8 cellular contexts compared by ENCODE assay signal in the genomic region with DNA sequence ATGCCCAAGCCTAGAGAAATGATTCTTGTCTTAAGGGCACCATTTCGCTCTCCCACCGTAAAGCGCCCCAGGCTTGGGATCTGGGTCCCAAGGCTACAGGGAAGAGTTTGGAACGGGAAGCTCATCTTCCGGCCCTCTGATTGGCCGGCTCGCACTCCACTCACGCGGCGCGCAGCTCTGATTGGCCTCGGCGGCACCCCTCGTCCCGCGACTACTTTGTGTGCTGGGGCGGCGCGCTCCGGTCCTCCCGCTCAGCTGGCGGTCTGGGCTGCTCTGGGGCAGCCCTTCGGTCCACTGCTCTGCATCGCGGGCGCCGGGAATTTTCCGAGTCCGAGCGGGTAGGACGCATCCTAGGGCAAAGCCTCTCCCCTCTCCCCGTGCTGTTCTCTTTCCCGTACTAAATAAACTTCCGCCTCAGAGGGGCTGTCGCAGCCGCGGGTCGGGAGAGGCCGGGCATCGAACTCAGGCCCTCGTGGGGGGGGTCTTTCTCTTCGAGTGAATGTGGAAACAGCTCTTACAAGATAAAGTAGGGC. TPM values are rescaled to one million over a fixed set of nuclear protein-coding genes. Genes with fewer than 3 reads are reported as not detected.
DNase-seq lines count a peak whose midpoint lies in the region; FAIRE-seq and TF ChIP-seq lines count a peak whose summit lies in the region.

No MANE protein-coding gene starts in this region.

- H3K9me3 Mint-ChIP-seq in activated naive CD4-positive, alpha-beta T cell treated with anti-CD3 and anti-CD28 coated beads, Interleukin-2, amount 10 ng/mL, durations not matched to agents 7 days and 5 days = no peaks in the 10 kb centered on the region

- TF ChIP-seq EP300 in suprapubic skin (IDR thresholded peaks at IDR 0.05) = no peak

- in situ Hi-C loops in SK-MEL-5 (cut with HindIII; ENCODE audit: low pct_unique_long_range_greater_than_20kb, low sequenced_read_pairs) = no loop called here

- peak overlapping the region; percentile 77 for H3K4me3 ChIP-seq in suprapubic skin

- H3K4me1 ChIP-seq in ES-I3 (ENCODE audit: insufficient read depth, low read length) = peaks cover 3% of the 10 kb centered on the region; the same call in 1 of the 2 replicates
- peaks cover 13% of the 10 kb centered on the region for H3K4me1 ChIP-seq in suprapubic skin

- 0% methylated on average over 21 of the region's 42 CpGs for WGBS in suprapubic skin

- H3K27ac ChIP-seq in suprapubic skin = peak overlapping the region; percentile 94

- DNase-seq in H54 (ENCODE audit: insufficient read length, low spot score) (peak; percentile 74), M059J (ENCODE audit: low read depth) (peak; percentile 95), SK-MEL-5 (ENCODE audit: low read depth, low spot score) (peak; percentile 91), germinal center (ENCODE audit: low spot score) (peak; percentile 89), nucleus accumbens (lab: John Stamatoyannopoulos, UW) (peak; percentile 12 to 97 (median 91)), suprapubic skin (ENCODE audit: low spot score in 2 of 2) (peak; percentile 95 to 96)
- peak; percentile 86 for DNase-seq in activated naive CD4-positive, alpha-beta T cell treated with anti-CD3 and anti-CD28 coated beads, Interleukin-2, amount 10 ng/mL, durations not matched to agents 7 days and 5 days

- H3K4me3 Mint-ChIP-seq in activated naive CD4-positive, alpha-beta T cell treated with anti-CD3 and anti-CD28 coated beads, Interleukin-2, amount 10 ng/mL, durations not matched to agents 7 days and 5 days = peak overlapping the region; percentile 99

- no peaks in the 10 kb centered on the region for H3K27me3 ChIP-seq in suprapubic skin

- peak overlapping the region; percentile 97 for H3K27ac Mint-ChIP-seq in activated naive CD4-positive, alpha-beta T cell treated with anti-CD3 and anti-CD28 coated beads, Interleukin-2, amount 10 ng/mL, durations not matched to agents 7 days and 5 days

- H3K9me3 ChIP-seq in ES-I3 (ENCODE audit: control insufficient read depth, insufficient read depth, low read length) (no peaks in the 10 kb centered on the region), suprapubic skin (no peaks in the 10 kb centered on the region)

- CTCF ChIA-PET in activated naive CD4-positive, alpha-beta T cell treated with anti-CD3 and anti-CD28 coated beads, Interleukin-2, amount 10 ng/mL, durations not matched to agents 7 days and 5 days (lab: Charles Lee) = interaction anchor here (0.5 to 6.3 kb wide), 21 partner anchors 11 to 659 kb away, joined by 3 to 54 read pairs (median 4); no protein-coding TSS in a partner anchor

- peak; percentile 96 for FAIRE-seq in H54 (lab: Jason Lieb, UNC)

- TF ChIP-seq POLR2A in H54 (IDR thresholded peaks at IDR 0.05; ENCODE audit: low read depth, low read length) (peak; percentile 67), suprapubic skin (IDR thresholded peaks at IDR 0.05) (peak in 1 of 2 donors; percentile 35)

- H3K27me3 Mint-ChIP-seq in activated naive CD4-positive, alpha-beta T cell treated with anti-CD3 and anti-CD28 coated beads, Interleukin-2, amount 10 ng/mL, durations not matched to agents 7 days and 5 days = no peaks in the 10 kb centered on the region

- TF ChIP-seq CTCF in suprapubic skin (IDR thresholded peaks at IDR 0.05) = no peak

- H3K9ac ChIP-seq in ES-I3 (ENCODE audit: low read depth, low read length) = peak overlapping the region; percentile 79

- H3K4me1 Mint-ChIP-seq in activated naive CD4-positive, alpha-beta T cell treated with anti-CD3 and anti-CD28 coated beads, Interleukin-2, amount 10 ng/mL, durations not matched to agents 7 days and 5 days = peaks cover 40% of the 10 kb centered on the region

- H3K36me3 Mint-ChIP-seq in activated naive CD4-positive, alpha-beta T cell treated with anti-CD3 and anti-CD28 coated beads, Interleukin-2, amount 10 ng/mL, durations not matched to agents 7 days and 5 days = peaks cover 3% of the 10 kb centered on the region

- H3K36me3 ChIP-seq in ES-I3 (ENCODE audit: insufficient read depth, low read length) (no peaks in the 10 kb centered on the region), suprapubic skin (no peaks in the 10 kb centered on the region)

RNA-seq across cellular contexts. Expression of a gene that starts 0.8 kb away (rescaled TPM):
- 86.5 and 109 TPM in 2 replicates for total RNA-seq in M059J (2014; rRNA removed; shearing (Covaris generic))
- 14.3 and 16.2 TPM in 2 replicates for total RNA-seq in SK-MEL-5 (2014; rRNA removed; shearing (Covaris generic))
- 14.2 and 23.1 TPM in 2 replicates for polyA plus RNA-seq in SK-MEL-5 (2015; cell fraction: cytosol; rRNA removed)
- polyA plus RNA-seq in SK-MEL-5 (2015; cell fraction: nucleus; rRNA removed) = 2.5 and 4.8 TPM in 2 replicates
- 10 to 100 TPM; 15.2 to 38.0 (median 20.7) TPM for total RNA-seq in suprapubic skin

Comparison
In these comparisons a context has a peak if more than half of its experiments do, and no peak if none do; other contexts are left out.
1. Peak in every context shown above with its lines: DNase-seq, H3K4me3 ChIP-seq and H3K27ac ChIP-seq.